ENCODE assay signal across 28 cellular contexts in the genomic region with DNA sequence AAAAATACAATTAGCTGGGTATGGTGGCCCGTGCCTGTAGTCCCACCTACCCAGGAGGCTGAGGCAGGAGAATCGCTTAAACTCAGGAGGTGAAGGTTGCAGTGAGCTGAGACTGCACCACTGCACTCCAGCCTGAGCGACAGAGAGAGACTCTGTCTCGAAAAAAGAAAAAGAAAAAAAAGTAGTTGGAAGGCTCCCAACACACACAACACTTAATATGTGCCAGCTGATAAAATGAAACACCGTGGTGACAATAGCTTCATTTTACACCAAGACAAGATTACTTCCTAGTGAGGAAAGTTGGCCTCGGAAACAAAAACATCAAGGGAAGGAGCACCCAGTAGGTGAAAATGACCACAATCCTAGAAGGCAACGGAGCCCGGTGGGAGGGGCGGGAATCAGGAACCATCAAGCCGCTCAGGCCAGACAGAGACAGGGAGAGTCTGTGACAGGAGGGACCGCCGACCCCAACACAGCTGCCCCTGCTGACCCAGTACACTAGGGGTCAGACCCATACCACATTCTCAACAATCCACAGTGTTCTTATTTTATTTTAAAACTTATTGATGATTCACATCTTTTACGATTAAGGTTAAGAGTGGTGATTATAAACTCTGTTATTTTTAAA. TPM values are rescaled to one million over a fixed set of nuclear protein-coding genes. Genes with fewer than 3 reads are reported as not detected.
"Had no signal": no experiment of that assay in that cellular context is flagged by ENCODE, and none has a peak within 500 bp of the region (broad histone marks: within the 10 kb centered on the region; RNA-seq: fewer than 3 reads in every experiment).

No MANE protein-coding gene starts in this region.

- H3K27ac ChIP-seq: body of pancreas, cardiac muscle cell, esophagus muscularis mucosa, foreskin keratinocyte, sigmoid colon, tibial artery, upper lobe of right lung had no signal

- H3K4me1 Mint-ChIP-seq: activated CD8-positive, alpha-beta memory T cell treated with anti-CD3 and anti-CD28 coated beads, Interleukin-2, amount 10 ng/mL, durations not matched to agents 7 days and 5 days; stimulated activated memory B cell treated with anti-CD40 and anti-IgM and Interleukin-4, amounts not matched to agents 10 μg/mL and 1 μg/mL and 100 μg/mL, for 72 hours; stimulated activated naive CD8-positive, alpha-beta T cell treated with anti-CD3 and anti-CD28 coated beads, Interleukin-15, amount 100 ng/mL, for 72 hours had no signal

- DNase-seq: activated CD4-positive, alpha-beta T cell treated with anti-CD3 and anti-CD28 coated beads for 1 hour; activated CD4-positive, alpha-beta T cell treated with anti-CD3 and anti-CD28 coated beads, Interleukin-2, amount 50 U/mL, for 1 hour; activated CD8-positive, alpha-beta memory T cell treated with anti-CD3 and anti-CD28 coated beads, Interleukin-2, amount 10 ng/mL, durations not matched to agents 7 days and 5 days; activated CD8-positive, alpha-beta T cell treated with anti-CD3 and anti-CD28 coated beads, Interleukin-2, amount 10 ng/mL, durations not matched to agents 7 days and 5 days; activated effector memory CD4-positive, alpha-beta T cell treated with Interleukin-2 at 50 U/mL for 16 hours; activated naive CD4-positive, alpha-beta T cell treated with Interleukin-2 at 50 U/mL for 16 hours; anterior cingulate cortex; body of pancreas; foreskin keratinocyte; islet precursor cell; mesenchymal stem cell; naive thymus-derived CD8-positive, alpha-beta T cell; posterior cingulate gyrus; sigmoid colon; stimulated activated CD4-positive, alpha-beta T cell treated with anti-CD3 and anti-CD28 coated beads, Interleukin-1b, Interleukin-23, amount 100 ng/mL, for 48 hours; stimulated activated CD4-positive, alpha-beta T cell treated with anti-CD3 and anti-CD28 coated beads, Interleukin-4, amount 100 ng/mL, for 4 hours; stimulated activated CD8-positive, alpha-beta memory T cell treated with anti-CD3 and anti-CD28 coated beads, Interleukin-4, amount 100 ng/mL, for 48 hours; stimulated activated naive CD8-positive, alpha-beta T cell treated with anti-CD3 and anti-CD28 coated beads, Interleukin-15, amount 100 ng/mL, for 72 hours; T-helper 2 cell; tibial artery; upper lobe of right lung had no signal

- H3K4me2 ChIP-seq: smooth muscle cell had no signal

- H3K27me3 ChIP-seq: body of pancreas, cardiac muscle cell, esophagus muscularis mucosa, foreskin keratinocyte, sigmoid colon, tibial artery, upper lobe of right lung had no signal

- H3K27ac Mint-ChIP-seq: activated CD8-positive, alpha-beta memory T cell treated with anti-CD3 and anti-CD28 coated beads, Interleukin-2, amount 10 ng/mL, durations not matched to agents 7 days and 5 days; activated CD8-positive, alpha-beta T cell treated with anti-CD3 and anti-CD28 coated beads, Interleukin-2, amount 10 ng/mL, durations not matched to agents 7 days and 5 days; activated naive CD8-positive, alpha-beta T cell; dendritic cell treated with granulocyte-macrophage colony-stimulating factor and Interleukin-4, amounts not matched to agents 40 ng/mL and 50 ng/mL, for 4 days; stimulated activated memory B cell treated with anti-CD40 and anti-IgM and Interleukin-4, amounts not matched to agents 10 μg/mL and 1 μg/mL and 100 μg/mL, for 72 hours; stimulated activated naive CD8-positive, alpha-beta T cell treated with anti-CD3 and anti-CD28 coated beads, Interleukin-15, amount 100 ng/mL, for 72 hours had no signal

- H3K4me1 ChIP-seq: body of pancreas, esophagus muscularis mucosa, foreskin keratinocyte, sigmoid colon, tibial artery, upper lobe of right lung had no signal

- H3K27me3 Mint-ChIP-seq: activated CD8-positive, alpha-beta memory T cell treated with anti-CD3 and anti-CD28 coated beads, Interleukin-2, amount 10 ng/mL, durations not matched to agents 7 days and 5 days; activated naive CD8-positive, alpha-beta T cell; dendritic cell treated with granulocyte-macrophage colony-stimulating factor and Interleukin-4, amounts not matched to agents 40 ng/mL and 50 ng/mL, for 4 days; naive thymus-derived CD8-positive, alpha-beta T cell; stimulated activated memory B cell treated with anti-CD40 and anti-IgM and Interleukin-4, amounts not matched to agents 10 μg/mL and 1 μg/mL and 100 μg/mL, for 72 hours; stimulated activated naive CD8-positive, alpha-beta T cell treated with anti-CD3 and anti-CD28 coated beads, Interleukin-15, amount 100 ng/mL, for 72 hours had no signal

- H3K4me3 Mint-ChIP-seq: activated CD8-positive, alpha-beta memory T cell treated with anti-CD3 and anti-CD28 coated beads, Interleukin-2, amount 10 ng/mL, durations not matched to agents 7 days and 5 days; activated CD8-positive, alpha-beta T cell treated with anti-CD3 and anti-CD28 coated beads, Interleukin-2, amount 10 ng/mL, durations not matched to agents 7 days and 5 days; activated naive CD8-positive, alpha-beta T cell; dendritic cell treated with granulocyte-macrophage colony-stimulating factor and Interleukin-4, amounts not matched to agents 40 ng/mL and 50 ng/mL, for 4 days; naive thymus-derived CD8-positive, alpha-beta T cell; stimulated activated memory B cell treated with anti-CD40 and anti-IgM and Interleukin-4, amounts not matched to agents 10 μg/mL and 1 μg/mL and 100 μg/mL, for 72 hours; stimulated activated naive CD8-positive, alpha-beta T cell treated with anti-CD3 and anti-CD28 coated beads, Interleukin-15, amount 100 ng/mL, for 72 hours had no signal

- H3K4me3 ChIP-seq: body of pancreas, cardiac muscle cell, esophagus muscularis mucosa, sigmoid colon, smooth muscle cell, tibial artery, upper lobe of right lung had no signal

- ATAC-seq: activated CD8-positive, alpha-beta memory T cell treated with anti-CD3 and anti-CD28 coated beads, Interleukin-2, amount 10 ng/mL, durations not matched to agents 7 days and 5 days; activated CD8-positive, alpha-beta T cell treated with anti-CD3 and anti-CD28 coated beads, Interleukin-2, amount 10 ng/mL, durations not matched to agents 7 days and 5 days; body of pancreas; foreskin keratinocyte; naive thymus-derived CD8-positive, alpha-beta T cell; stimulated activated memory B cell treated with anti-CD40 and anti-IgM and Interleukin-4, amounts not matched to agents 10 μg/mL and 1 μg/mL and 100 μg/mL, for 72 hours; stimulated activated naive CD8-positive, alpha-beta T cell treated with anti-CD3 and anti-CD28 coated beads, Interleukin-15, amount 100 ng/mL, for 72 hours had no signal

- H3K9me3 ChIP-seq: body of pancreas, upper lobe of right lung had no signal

RNA-seq across cellular contexts. Expression of a gene that starts 54.5 kb away (rescaled TPM):
- total RNA-seq: activated CD8-positive, alpha-beta memory T cell treated with anti-CD3 and anti-CD28 coated beads, Interleukin-2, amount 10 ng/mL, durations not matched to agents 7 days and 5 days; activated CD8-positive, alpha-beta T cell treated with anti-CD3 and anti-CD28 coated beads, Interleukin-2, amount 10 ng/mL, durations not matched to agents 7 days and 5 days; body of pancreas; glomerular endothelial cell; naive thymus-derived CD8-positive, alpha-beta T cell; smooth muscle cell had no signal
